21 cellular contexts compared by ENCODE assay signal in the genomic region with DNA sequence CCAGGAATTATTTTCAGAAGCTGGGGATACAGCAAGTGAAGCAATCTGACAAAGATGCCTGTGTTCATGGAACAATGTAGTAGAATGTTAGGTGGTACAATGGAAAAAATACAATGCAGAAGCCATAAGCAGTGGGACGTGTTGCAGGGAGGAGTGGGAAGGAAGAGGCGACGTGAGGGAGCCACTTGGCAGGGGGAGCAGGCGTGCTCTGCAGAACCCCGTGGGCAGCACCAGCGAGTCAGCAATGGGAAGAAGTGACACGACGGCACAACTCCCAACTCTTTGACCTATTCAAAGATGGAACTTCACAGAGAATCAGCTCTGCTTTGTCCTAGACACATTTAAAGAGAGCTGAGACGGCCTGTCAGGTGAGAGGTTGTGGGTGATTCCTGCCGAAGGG. TPM values are rescaled to one million over a fixed set of nuclear protein-coding genes. Genes with fewer than 3 reads are reported as not detected.
DNase-seq lines count a peak whose midpoint lies in the region; ATAC-seq, FAIRE-seq and TF ChIP-seq lines count a peak whose summit lies in the region.
"Had no signal": no experiment of that assay in that cellular context is flagged by ENCODE, and none has a peak within 500 bp of the region (broad histone marks: within the 10 kb centered on the region; RNA-seq: fewer than 3 reads in every experiment).

No MANE protein-coding gene starts in this region.

- H3K4me1 Mint-ChIP-seq in Calu3 (ENCODE audit: low read depth, unreplicated experiment) (no peaks in the 10 kb centered on the region), astrocyte (ENCODE audit: low read depth, unreplicated experiment) (no peaks in the 10 kb centered on the region), neural crest cell (peaks cover 10% of the 10 kb centered on the region)
- H3K4me1 Mint-ChIP-seq: CD4-positive, alpha-beta memory T cell had no signal

- H3K27ac ChIP-seq in HEK293 (ENCODE audit: extremely low read depth, low read depth, low read length) = no peak overlapping the region
- no peak overlapping the region for H3K27ac ChIP-seq in astrocyte (ENCODE audit: low read depth, low read length)
- H3K27ac ChIP-seq in SK-N-SH (ENCODE audit: low read depth in 2 of 2, low read length in 1 of 2) = no peak overlapping the region
- H3K27ac ChIP-seq: GM23248 had no signal

- H3K27ac Mint-ChIP-seq in Calu3 (ENCODE audit: unreplicated experiment) (peak overlapping the region; percentile 74), astrocyte (ENCODE audit: unreplicated experiment) (peak overlapping the region; percentile 0), neural crest cell (ENCODE audit: unreplicated experiment) (no peak overlapping the region)
- H3K27ac Mint-ChIP-seq: CD4-positive, alpha-beta memory T cell; HFFc6 had no signal

- no peaks in the 10 kb centered on the region for H4K20me1 ChIP-seq in astrocyte (ENCODE audit: insufficient read depth, low read length)
- H4K20me1 ChIP-seq in SK-N-SH (ENCODE audit: insufficient read depth) = no peaks in the 10 kb centered on the region

- CTCF ChIA-PET in Calu3 (lab: Charles Lee) (no interaction called here), HEK293 (lab: Yijun Ruan, JAX) (no interaction called here), SK-N-SH (lab: Yijun Ruan, JAX) (no interaction called here)

- intact Hi-C loops in Calu3 (cut with micrococcal nuclease; ENCODE audit: unreplicated experiment) = no loop called here

- no peaks in the 10 kb centered on the region for H3K4me1 ChIP-seq in HEK293 (ENCODE audit: control insufficient read depth, insufficient read depth, low read length)
- H3K4me1 ChIP-seq in astrocyte (ENCODE audit: insufficient read depth, low read length) = no peaks in the 10 kb centered on the region
- H3K4me1 ChIP-seq in SK-N-SH (ENCODE audit: control insufficient read depth in 1 of 2, insufficient read depth in 2 of 2, low read depth in 1 of 2, low read length in 1 of 2) = peaks cover 0 to 9% of the 10 kb centered on the region in 2 experiments; a peak in 1 of 4 replicates

- FAIRE-seq in astrocyte (lab: Jason Lieb, UNC) (no peak), H54 (lab: Jason Lieb, UNC) (no peak)
- FAIRE-seq: G401.6, GM12878, GM19239, H1 had no signal

- H2AFZ ChIP-seq in astrocyte (ENCODE audit: low read depth, low read length) (no peak overlapping the region), SK-N-SH (ENCODE audit: low read depth) (no peak overlapping the region)
- H2AFZ ChIP-seq: GM23248 had no signal

- no peaks in the 10 kb centered on the region; a peak in 1 of 3 replicates for H3K36me3 ChIP-seq in HEK293 (ENCODE audit: control insufficient read depth in 2 of 2, insufficient read depth in 1 of 2, low read length in 2 of 2)
- H3K36me3 ChIP-seq in astrocyte (ENCODE audit: insufficient read depth, low read length) = no peaks in the 10 kb centered on the region
- H3K36me3 ChIP-seq in SK-N-SH (replicated peaks in 1 of 2; ENCODE audit: control insufficient read depth in 1 of 2, insufficient read depth in 2 of 2, low read length in 1 of 2) = no peaks in the 10 kb centered on the region
- peaks cover 15% of the 10 kb centered on the region for H3K36me3 ChIP-seq in MG63

- no peak for TF ChIP-seq POLR2A in H54 (IDR thresholded peaks at IDR 0.05; ENCODE audit: low read depth, low read length)

- no peak overlapping the region for H3K4me3 ChIP-seq in HEK293 (ENCODE audit: low read depth, low read length)
- H3K4me3 ChIP-seq in astrocyte (ENCODE audit: insufficient read depth, low read depth, low read length) = no peak overlapping the region
- no peak overlapping the region for H3K4me3 ChIP-seq in SK-N-SH (ENCODE audit: low read depth in 2 of 2, low read length in 1 of 2)
- no peak overlapping the region for H3K4me3 ChIP-seq in MG63
- H3K4me3 ChIP-seq: GM12878, GM23248 had no signal

- H3K4me2 ChIP-seq in astrocyte (ENCODE audit: low read length) (no peak overlapping the region), SK-N-SH (no peak overlapping the region)

- WGBS in SK-N-SH (ENCODE audit: low lambda C conversion rate) = 97% methylated on average over 10 of the region's 10 CpGs

- H3F3A ChIP-seq in SK-N-SH (replicated peaks; ENCODE audit: insufficient read depth) = no peaks in the 10 kb centered on the region

- no peaks in the 10 kb centered on the region for H3K27me3 Mint-ChIP-seq in Calu3 (ENCODE audit: unreplicated experiment)
- no peaks in the 10 kb centered on the region for H3K27me3 Mint-ChIP-seq in astrocyte (ENCODE audit: low read depth, unreplicated experiment)
- no peaks in the 10 kb centered on the region for H3K27me3 Mint-ChIP-seq in neural crest cell (ENCODE audit: low read depth)
- H3K27me3 Mint-ChIP-seq: CD4-positive, alpha-beta memory T cell had no signal

- no peaks in the 10 kb centered on the region for H3K9me3 ChIP-seq in HEK293 (ENCODE audit: control insufficient read depth, insufficient read depth, low read depth, low read length)
- H3K9me3 ChIP-seq in astrocyte (ENCODE audit: insufficient read depth, low read depth, low read length) = no peaks in the 10 kb centered on the region
- no peaks in the 10 kb centered on the region for H3K9me3 ChIP-seq in SK-N-SH
- H3K9me3 ChIP-seq in MG63 = no peaks in the 10 kb centered on the region

- no peak for TF ChIP-seq CTCF in Calu3 (IDR thresholded peaks at IDR 0.05; ENCODE audit: unreplicated experiment)
- TF ChIP-seq CTCF in HEK293 (tag by site-specific recombination; IDR thresholded peaks at IDR 0.05) = no peak
- TF ChIP-seq CTCF in astrocyte (IDR thresholded peaks at IDR 0.05; ENCODE audit: insufficient read depth, low read depth, low read length) = no peak
- no peak for TF ChIP-seq CTCF in neural crest cell (conservative IDR thresholded peaks at IDR 0.05)
- no peak for TF ChIP-seq CTCF in SK-N-SH (IDR thresholded peaks at IDR 0.05)

- POLR2A ChIA-PET in HEK293 (lab: Yijun Ruan, JAX) (interaction anchor here (0.9 kb wide), 1 partner anchor 15 kb away, joined by 4 read pairs; no protein-coding TSS in a partner anchor), SK-N-SH (lab: Yijun Ruan, JAX) (no interaction called here)

- no peak for TF ChIP-seq EP300 in SK-N-SH (IDR thresholded peaks at IDR 0.05; ENCODE audit: borderline replicate concordance in 1 of 2, low read depth in 1 of 2, low read length in 1 of 2)

- H3K9me2 ChIP-seq in SK-N-SH = no peaks in the 10 kb centered on the region

- H3K9ac ChIP-seq in astrocyte (ENCODE audit: low read length) = no peak overlapping the region
- H3K9ac ChIP-seq in SK-N-SH = no peak overlapping the region
- H3K9ac ChIP-seq: GM23248 had no signal

- H3K36me3 Mint-ChIP-seq in Calu3 (ENCODE audit: insufficient read depth, unreplicated experiment) = peaks cover 35% of the 10 kb centered on the region
- H3K36me3 Mint-ChIP-seq in astrocyte (ENCODE audit: low read depth, unreplicated experiment) = peaks cover 34% of the 10 kb centered on the region
- peaks cover 28% of the 10 kb centered on the region for H3K36me3 Mint-ChIP-seq in neural crest cell (ENCODE audit: low read depth)
- H3K36me3 Mint-ChIP-seq: CD4-positive, alpha-beta memory T cell had no signal

- H3K79me2 ChIP-seq in astrocyte (ENCODE audit: insufficient read depth, low read length) = no peaks in the 10 kb centered on the region
- H3K79me2 ChIP-seq in SK-N-SH (ENCODE audit: insufficient read depth) = no peaks in the 10 kb centered on the region

- H3K27me3 ChIP-seq in astrocyte (ENCODE audit: insufficient read depth, low read length) (no peaks in the 10 kb centered on the region), SK-N-SH (ENCODE audit: insufficient read depth) (no peaks in the 10 kb centered on the region), MG63 (no peaks in the 10 kb centered on the region)

- no peak for ATAC-seq in HG03469 (IDR thresholded peaks at IDR 0.05; ENCODE audit: unreplicated experiment)
- ATAC-seq: GM12878, HCT116 had no signal

- DNase-seq in Calu3 = no peak
- DNase-seq in astrocyte (ENCODE audit: low read depth) = no peak
- DNase-seq in neural crest cell (ENCODE audit: low read depth, low spot score) = no peak
- DNase-seq in SK-N-SH = no peak
- DNase-seq in MG63 = no peak
- DNase-seq in H54 (ENCODE audit: insufficient read length, low spot score) = no peak
- DNase-seq: C1 segment of cervical spinal cord; CD4-positive, alpha-beta memory T cell; COR-L47; DMS153; DND-41; GM23248; H9; HFFc6 had no signal

- no TSS peak for BruUV-seq in Calu3 (replicated peaks; lab: Mats Ljungman, UMichigan)

- H3K4me3 Mint-ChIP-seq in Calu3 (ENCODE audit: low read depth, unreplicated experiment) = no peak overlapping the region
- H3K4me3 Mint-ChIP-seq in astrocyte (ENCODE audit: unreplicated experiment) = no peak overlapping the region
- peak overlapping the region; percentile 10 for H3K4me3 Mint-ChIP-seq in neural crest cell
- H3K4me3 Mint-ChIP-seq: CD4-positive, alpha-beta memory T cell; H9; HFFc6 had no signal

- TF ChIP-seq RAD21 in SK-N-SH (IDR thresholded peaks at IDR 0.05; ENCODE audit: low read length) = no peak

- no peaks in the 10 kb centered on the region for H3K9me3 Mint-ChIP-seq in Calu3 (ENCODE audit: low read depth, unreplicated experiment)
- peaks cover 5% of the 10 kb centered on the region for H3K9me3 Mint-ChIP-seq in astrocyte (ENCODE audit: unreplicated experiment)
- H3K9me3 Mint-ChIP-seq in neural crest cell = no peaks in the 10 kb centered on the region
- H3K9me3 Mint-ChIP-seq: HFFc6 had no signal

TF ChIP-seq in HEK293, 187 proteins besides CTCF, POLR2A, EP300 and RAD21 (continues in another document):
- TF ChIP-seq ZNF600 (tag by site-specific recombination; IDR thresholded peaks at IDR 0.05) (no peak), ZNF791 (tag by site-specific recombination; IDR thresholded peaks at IDR 0.05) (no peak), SETDB1 (IDR thresholded peaks at IDR 0.05; ENCODE audit: insufficient read length, low read length) (no peak), EGR2 (tag by site-specific recombination; IDR thresholded peaks at IDR 0.05; ENCODE audit: low read depth) (peak; percentile 79), SALL2 (tag by site-specific recombination; IDR thresholded peaks at IDR 0.05; ENCODE audit: borderline replicate concordance) (no peak), GFI1B (tag by site-specific recombination; IDR thresholded peaks at IDR 0.05) (no peak)

TF ChIP-seq in SK-N-SH, 30 proteins besides CTCF, POLR2A, EP300 and RAD21:
- TF ChIP-seq ELF1 (IDR thresholded peaks at IDR 0.05) = no peak
- TF ChIP-seq USF1 (IDR thresholded peaks at IDR 0.05; ENCODE audit: borderline replicate concordance, low read depth) = no peak

RNA-seq across cellular contexts. Expression of gene PRELID3A, which starts 30.5 kb away (rescaled TPM):
- total RNA-seq in Calu3 (2022) (5.8 and 6.8 TPM in 2 replicates), astrocyte (11.5 and 12.3 TPM in 2 replicates), neural crest cell (21.6 and 32.5 TPM in 2 replicates)
- 15.3 and 19.7 TPM in 2 replicates for polyA plus RNA-seq in SK-N-SH (2012; rRNA removed)
- polyA plus RNA-seq in SK-N-SH (2012; cell fraction: cytosol; rRNA removed) = 14.5 and 14.8 TPM in 2 replicates
- polyA plus RNA-seq in SK-N-SH (2012; cell fraction: nucleus; rRNA removed) = 32.9 and 57.3 TPM in 2 replicates
- 8.5 and 15.7 TPM in 2 replicates for total RNA-seq in MG63 (2014; rRNA removed; shearing (Covaris generic); ENCODE audit: low replicate concordance)
- polyA plus RNA-seq: CD4-positive, alpha-beta memory T cell had no signal
